ENCODE assay signal across 8 cellular contexts in genomic region chr7:142391191-142391992, GRCh38.
DNase-seq lines count a peak whose midpoint lies in the region; ATAC-seq and TF ChIP-seq lines count a peak whose summit lies in the region.

No MANE protein-coding gene starts in this region.

- H3K36me3 ChIP-seq in SK-N-SH (replicated peaks in 1 of 2; ENCODE audit: control insufficient read depth in 1 of 2, insufficient read depth in 2 of 2, low read length in 1 of 2) (no peaks in the 10 kb centered on the region), gastrocnemius medialis (no peaks in the 10 kb centered on the region)

- no peak for TF ChIP-seq POLR2A in gastrocnemius medialis (IDR thresholded peaks at IDR 0.05)

- ATAC-seq in gastrocnemius medialis = peak in 1 of 2 donors; percentile 53
- ATAC-seq in GM18867 (IDR thresholded peaks at IDR 0.05; ENCODE audit: unreplicated experiment) = no peak

- CTCF ChIA-PET in SK-N-SH (lab: Yijun Ruan, JAX) = interaction anchor here (0.7 to 1.2 kb wide), 5 partner anchors 16 to 92 kb away, joined by 3 to 4 read pairs (median 3); no protein-coding TSS in a partner anchor

- peaks cover 0 to 15% of the 10 kb centered on the region in 2 experiments; a peak in 1 of 4 replicates for H3K4me1 ChIP-seq in SK-N-SH (ENCODE audit: control insufficient read depth in 1 of 2, insufficient read depth in 2 of 2, low read depth in 1 of 2, low read length in 1 of 2)
- no peaks in the 10 kb centered on the region for H3K4me1 ChIP-seq in gastrocnemius medialis

- no peak overlapping the region for H2AFZ ChIP-seq in SK-N-SH (ENCODE audit: low read depth)

- H3K4me3 ChIP-seq in SK-N-SH (ENCODE audit: low read depth in 2 of 2, low read length in 1 of 2) = no peak overlapping the region
- no peak overlapping the region for H3K4me3 ChIP-seq in cardiac fibroblast (replicated peaks in 1 of 2; ENCODE audit: low read depth in 2 of 2, low read length in 2 of 2)
- no peak overlapping the region for H3K4me3 ChIP-seq in gastrocnemius medialis

- peak; percentile 1 for DNase-seq in NCI-H1092 treated with DMSO at 0.1 percent for 48 hours (lab: John Stamatoyannopoulos, UW)
- no peak for DNase-seq in NCI-H1092 (lab: John Stamatoyannopoulos, UW)
- no peak for DNase-seq in SK-N-SH
- peak in 1 of 2 donors; percentile 8 for DNase-seq in cardiac fibroblast (ENCODE audit: low read depth in 2 of 2)
- DNase-seq in gastrocnemius medialis = no peak
- DNase-seq in NCI-H2227 treated with DMSO at 0.1 percent for 48 hours (lab: John Stamatoyannopoulos, UW) = no peak
- no peak for DNase-seq in foreskin melanocyte

- no peaks in the 10 kb centered on the region for H3K9me3 ChIP-seq in SK-N-SH
- H3K9me3 ChIP-seq in gastrocnemius medialis = no peaks in the 10 kb centered on the region

- no peaks in the 10 kb centered on the region; the same call in 1 of the 2 replicates for H3K27me3 ChIP-seq in SK-N-SH (ENCODE audit: insufficient read depth)
- no peaks in the 10 kb centered on the region for H3K27me3 ChIP-seq in gastrocnemius medialis

- TF ChIP-seq EP300 in SK-N-SH (IDR thresholded peaks at IDR 0.05; ENCODE audit: borderline replicate concordance in 1 of 2, low read depth in 1 of 2, low read length in 1 of 2) = no peak

- TF ChIP-seq RAD21 in SK-N-SH (IDR thresholded peaks at IDR 0.05; ENCODE audit: low read length) = peak; percentile 34

- H3K79me2 ChIP-seq in SK-N-SH (ENCODE audit: insufficient read depth) = no peaks in the 10 kb centered on the region

- peak; percentile 55 for TF ChIP-seq CTCF in SK-N-SH (IDR thresholded peaks at IDR 0.05)
- TF ChIP-seq CTCF in cardiac fibroblast (IDR thresholded peaks at IDR 0.05; ENCODE audit: low read depth, low read length) = peak; percentile 19
- peak in 3 of 5 experiments; percentile 20 to 50 (median 31) for TF ChIP-seq CTCF in gastrocnemius medialis (IDR thresholded peaks at IDR 0.05 in 4 of 5, conservative IDR thresholded peaks at IDR 0.05 in 1 of 5)

- H3K9ac ChIP-seq in SK-N-SH = no peak overlapping the region

- POLR2A ChIA-PET in SK-N-SH (lab: Yijun Ruan, JAX) = no interaction called here

- no peaks in the 10 kb centered on the region for H4K20me1 ChIP-seq in SK-N-SH (ENCODE audit: insufficient read depth)

- in situ Hi-C loops in gastrocnemius medialis (cut with MboI; ENCODE audit: low sequenced_read_pairs in 4 of 4) = no loop called here

- H3K27ac ChIP-seq in SK-N-SH (ENCODE audit: low read depth in 2 of 2, low read length in 1 of 2) (no peak overlapping the region), gastrocnemius medialis (no peak overlapping the region)

- intact Hi-C loops in gastrocnemius medialis (cut with DNase I; ENCODE audit: low total_unique reads) = no loop called here

- 37% methylated on average over 6 of the region's 6 CpGs for WGBS in SK-N-SH (ENCODE audit: low lambda C conversion rate)

- H3F3A ChIP-seq in SK-N-SH (replicated peaks; ENCODE audit: insufficient read depth) = no peaks in the 10 kb centered on the region

- H3K4me2 ChIP-seq in SK-N-SH = no peak overlapping the region

- no peaks in the 10 kb centered on the region for H3K9me2 ChIP-seq in SK-N-SH

TF ChIP-seq in SK-N-SH, 30 proteins besides CTCF, POLR2A, EP300 and RAD21:
- TF ChIP-seq YY1 (IDR thresholded peaks at IDR 0.05; ENCODE audit: low read depth) = no peak
- no peak for TF ChIP-seq MEF2A (IDR thresholded peaks at IDR 0.05; ENCODE audit: borderline replicate concordance, low read depth)
- TF ChIP-seq CHD2 (IDR thresholded peaks at IDR 0.05; ENCODE audit: low read length, partially characterized antibody) = no peak
- no peak for TF ChIP-seq TEAD4 (IDR thresholded peaks at IDR 0.05; ENCODE audit: borderline replicate concordance, insufficient read depth)
- TF ChIP-seq ZBTB33 (IDR thresholded peaks at IDR 0.05; ENCODE audit: borderline replicate concordance, low read depth) = no peak
- no peak for TF ChIP-seq ELF1 (IDR thresholded peaks at IDR 0.05)
- TF ChIP-seq SMC3 (IDR thresholded peaks at IDR 0.05; ENCODE audit: low read depth, low read length) = no peak
- TF ChIP-seq EZH2phosphoT487 (IDR thresholded peaks at IDR 0.05; ENCODE audit: borderline replicate concordance, low read depth) = no peak
- TF ChIP-seq IRF3 (IDR thresholded peaks at IDR 0.05; ENCODE audit: low read depth, low read length) = no peak
- TF ChIP-seq TAF1 (IDR thresholded peaks at IDR 0.05; ENCODE audit: borderline replicate concordance, low read depth, low read length) = no peak
- TF ChIP-seq GATA2 (CRISPR knock-in tag; IDR thresholded peaks at IDR 0.05) = no peak
- TF ChIP-seq REST (IDR thresholded peaks at IDR 0.05; ENCODE audit: low read depth, low read length) = no peak
